In genomic region chr5:119311688-119312087, GRCh38 we compare ENCODE assay signal across 23 cellular contexts. TPM values are rescaled to one million over a fixed set of nuclear protein-coding genes. Genes with fewer than 3 reads are reported as not detected.
DNase-seq lines count a peak whose midpoint lies in the region; ATAC-seq and TF ChIP-seq lines count a peak whose summit lies in the region.
"Had no signal": no experiment of that assay in that cellular context is flagged by ENCODE, and none has a peak within 500 bp of the region (broad histone marks: within the 10 kb centered on the region; RNA-seq: fewer than 3 reads in every experiment).

No MANE protein-coding gene starts in this region.

- no peak overlapping the region for H3K4me2 ChIP-seq in DND-41 (ENCODE audit: insufficient read depth, low read length)

- H3K36me3 ChIP-seq in DND-41 (ENCODE audit: insufficient read depth, low read length) (peaks cover 27% of the 10 kb centered on the region), gastrocnemius medialis (no peaks in the 10 kb centered on the region), aorta (ENCODE audit: control insufficient read depth in 1 of 2, insufficient read depth in 2 of 2, low read length in 1 of 2) (no peaks in the 10 kb centered on the region)
- H3K36me3 ChIP-seq: esophagus muscularis mucosa, HAP-1 had no signal

- H3K9me3 Mint-ChIP-seq in T-helper 1 cell treated with Interleukin-12 subunit alpha and Interleukin-12 subunit beta and Interleukin-4 antibody, amounts not matched to agents 30 μg/mL and 1 μg/mL, for 36 hours, result no peaks in the 10 kb centered on the region
- peaks cover 3% of the 10 kb centered on the region for H3K9me3 Mint-ChIP-seq in activated CD8-positive, alpha-beta T cell treated with anti-CD3 and anti-CD28 coated beads for 36 hours
- no peaks in the 10 kb centered on the region for H3K9me3 Mint-ChIP-seq in memory B cell
- H3K9me3 Mint-ChIP-seq: mesothelial cell of epicardium had no signal

- H4K20me1 ChIP-seq in DND-41 (ENCODE audit: insufficient read depth, low read length), result no peaks in the 10 kb centered on the region

- no peaks in the 10 kb centered on the region for H3K9me3 ChIP-seq in DND-41 (ENCODE audit: insufficient read depth, low read length, severe bottlenecking)
- H3K9me3 ChIP-seq in gastrocnemius medialis, result no peaks in the 10 kb centered on the region
- no peaks in the 10 kb centered on the region for H3K9me3 ChIP-seq in aorta (ENCODE audit: control insufficient read depth, low read length)
- H3K9me3 ChIP-seq: esophagus muscularis mucosa, HAP-1 had no signal

- H3K9ac ChIP-seq in DND-41 (ENCODE audit: low read depth, low read length), result 0 out of 2 replicates have a peak overlapping the region, but pooled peaks have one; percentile 17

- in situ Hi-C loops in gastrocnemius medialis (cut with MboI; ENCODE audit: low sequenced_read_pairs in 4 of 4), result no loop called here

- H2AFZ ChIP-seq in DND-41 (ENCODE audit: low read depth, low read length), result no peak overlapping the region

- H3K4me1 Mint-ChIP-seq in T-helper 1 cell treated with Interleukin-12 subunit alpha and Interleukin-12 subunit beta and Interleukin-4 antibody, amounts not matched to agents 30 μg/mL and 1 μg/mL, for 36 hours (ENCODE audit: low read depth), result peaks cover 81% of the 10 kb centered on the region
- H3K4me1 Mint-ChIP-seq in activated CD8-positive, alpha-beta T cell treated with anti-CD3 and anti-CD28 coated beads for 36 hours (ENCODE audit: low read depth), result peaks cover 96% of the 10 kb centered on the region
- peaks cover 48% of the 10 kb centered on the region for H3K4me1 Mint-ChIP-seq in memory B cell

- intact Hi-C loops in activated CD8-positive, alpha-beta T cell treated with anti-CD3 and anti-CD28 coated beads for 36 hours (cut with micrococcal nuclease), result no loop called here
- intact Hi-C loops in gastrocnemius medialis (cut with DNase I; ENCODE audit: low total_unique reads), result no loop called here
- intact Hi-C loops in aorta (cut with DNase I), result no loop called here

- TF ChIP-seq CTCF in DND-41 (IDR thresholded peaks at IDR 0.05; ENCODE audit: borderline replicate concordance, extremely low read depth, low read length, poor library complexity, severe bottlenecking), result no peak
- TF ChIP-seq CTCF in activated CD8-positive, alpha-beta T cell treated with anti-CD3 and anti-CD28 coated beads for 36 hours (IDR thresholded peaks at IDR 0.05), result no peak
- no peak for TF ChIP-seq CTCF in gastrocnemius medialis (IDR thresholded peaks at IDR 0.05 in 4 of 5, conservative IDR thresholded peaks at IDR 0.05 in 1 of 5)

- H3K27ac Mint-ChIP-seq in T-helper 1 cell treated with Interleukin-12 subunit alpha and Interleukin-12 subunit beta and Interleukin-4 antibody, amounts not matched to agents 30 μg/mL and 1 μg/mL, for 36 hours, result peak overlapping the region; percentile 47
- peak overlapping the region; percentile 81 for H3K27ac Mint-ChIP-seq in activated CD8-positive, alpha-beta T cell treated with anti-CD3 and anti-CD28 coated beads for 36 hours
- peak overlapping the region; percentile 89 for H3K27ac Mint-ChIP-seq in memory B cell
- H3K27ac Mint-ChIP-seq: mesothelial cell of epicardium had no signal

- no peak overlapping the region for H3K4me3 ChIP-seq in DND-41 (ENCODE audit: low read depth in 1 of 2, low read length in 2 of 2)
- no peak overlapping the region for H3K4me3 ChIP-seq in gastrocnemius medialis
- H3K4me3 ChIP-seq in aorta (ENCODE audit: low read length in 2 of 2), result no peak overlapping the region
- H3K4me3 ChIP-seq: esophagus muscularis mucosa, HAP-1, SK-N-MC had no signal

- no peak for DNase-seq in T-helper 1 cell
- DNase-seq in DND-41, result no peak
- no peak for DNase-seq in activated CD8-positive, alpha-beta T cell treated with anti-CD3 and anti-CD28 coated beads for 36 hours
- DNase-seq in memory B cell (ENCODE audit: low spot score in 2 of 2), result no peak
- no peak for DNase-seq in gastrocnemius medialis
- DNase-seq in aorta, result no peak
- DNase-seq: activated T-cell treated with anti-CD3 and anti-CD28 coated beads, Interleukin-2, amount 50 U/mL, for 1 hour; anterior cingulate cortex; cerebellar nuclear complex; GF-D8; KBM-7; NCI-H2029 treated with DMSO at 0.1 percent for 48 hours; NCI-H510A; small intestine; stimulated activated CD4-positive, alpha-beta T cell treated with anti-CD3 and anti-CD28 coated beads, Interleukin-2, amount 100 ng/mL, for 48 hours; substantia nigra had no signal

- WGBS in aorta, 2 donors, result 93 to 95% methylated on average over 2 of the region's 2 CpGs

- ATAC-seq in DND-41 (ENCODE audit: insufficient read depth, low read depth) (no peak), memory B cell (ENCODE audit: low read depth) (no peak), gastrocnemius medialis (no peak), aorta (ENCODE audit: low FRiP score) (no peak), HG03460 (IDR thresholded peaks at IDR 0.05; ENCODE audit: unreplicated experiment) (no peak)
- ATAC-seq in activated CD8-positive, alpha-beta T cell treated with anti-CD3 and anti-CD28 coated beads for 36 hours, result no peak

- H3K4me1 ChIP-seq in DND-41 (ENCODE audit: insufficient read depth, low read length), result peaks cover 99% of the 10 kb centered on the region
- H3K4me1 ChIP-seq in gastrocnemius medialis, result no peaks in the 10 kb centered on the region
- peaks cover 0 to 3% of the 10 kb centered on the region in 2 donors for H3K4me1 ChIP-seq in aorta (ENCODE audit: control insufficient read depth in 1 of 2, insufficient read depth in 2 of 2, low read length in 2 of 2)
- H3K4me1 ChIP-seq: HAP-1 had no signal

- POLR2A ChIA-PET in activated CD8-positive, alpha-beta T cell treated with anti-CD3 and anti-CD28 coated beads for 36 hours (lab: Charles Lee), result interaction anchor here (0.8 to 2.6 kb wide), 7 partner anchors 11 to 89 kb away, joined by 3 to 13 read pairs (median 4); no protein-coding TSS in a partner anchor

- H3K27me3 ChIP-seq in DND-41 (ENCODE audit: insufficient read depth, low read length, poor library complexity) (no peaks in the 10 kb centered on the region), gastrocnemius medialis (no peaks in the 10 kb centered on the region), aorta (ENCODE audit: control insufficient read depth in 1 of 2, insufficient read depth in 2 of 2, low read length in 1 of 2) (no peaks in the 10 kb centered on the region)
- H3K27me3 ChIP-seq: esophagus muscularis mucosa had no signal

- TF ChIP-seq POLR2A in gastrocnemius medialis (IDR thresholded peaks at IDR 0.05), result no peak

- H3K36me3 Mint-ChIP-seq in T-helper 1 cell treated with Interleukin-12 subunit alpha and Interleukin-12 subunit beta and Interleukin-4 antibody, amounts not matched to agents 30 μg/mL and 1 μg/mL, for 36 hours (ENCODE audit: low read depth), result peaks cover 33% of the 10 kb centered on the region
- peaks cover 45% of the 10 kb centered on the region for H3K36me3 Mint-ChIP-seq in activated CD8-positive, alpha-beta T cell treated with anti-CD3 and anti-CD28 coated beads for 36 hours (ENCODE audit: low read depth)
- peaks cover 11% of the 10 kb centered on the region for H3K36me3 Mint-ChIP-seq in memory B cell

- H3K27ac ChIP-seq in DND-41 (ENCODE audit: low read length) (peak overlapping the region; percentile 81), gastrocnemius medialis (no peak overlapping the region), aorta (ENCODE audit: low read depth in 1 of 2, low read length in 2 of 2) (no peak overlapping the region)
- H3K27ac ChIP-seq: 22Rv1, esophagus muscularis mucosa, SK-N-MC had no signal

- peak overlapping the region; percentile 9 for H3K4me3 Mint-ChIP-seq in T-helper 1 cell treated with Interleukin-12 subunit alpha and Interleukin-12 subunit beta and Interleukin-4 antibody, amounts not matched to agents 30 μg/mL and 1 μg/mL, for 36 hours
- H3K4me3 Mint-ChIP-seq in activated CD8-positive, alpha-beta T cell treated with anti-CD3 and anti-CD28 coated beads for 36 hours, result no peak overlapping the region
- H3K4me3 Mint-ChIP-seq in memory B cell, result peak overlapping the region; percentile 27
- H3K4me3 Mint-ChIP-seq: mesothelial cell of epicardium had no signal

- no peaks in the 10 kb centered on the region for H3K27me3 Mint-ChIP-seq in T-helper 1 cell treated with Interleukin-12 subunit alpha and Interleukin-12 subunit beta and Interleukin-4 antibody, amounts not matched to agents 30 μg/mL and 1 μg/mL, for 36 hours (ENCODE audit: low read depth)
- no peaks in the 10 kb centered on the region for H3K27me3 Mint-ChIP-seq in activated CD8-positive, alpha-beta T cell treated with anti-CD3 and anti-CD28 coated beads for 36 hours
- H3K27me3 Mint-ChIP-seq in memory B cell, result no peaks in the 10 kb centered on the region

- peaks cover 85% of the 10 kb centered on the region for H3K79me2 ChIP-seq in DND-41 (ENCODE audit: insufficient read depth, low read length)

- CTCF ChIA-PET in activated CD8-positive, alpha-beta T cell treated with anti-CD3 and anti-CD28 coated beads for 36 hours (lab: Charles Lee), result interaction anchor here (0.6 to 7.1 kb wide), 9 partner anchors 10 to 324 kb away, joined by 3 to 92 read pairs (median 4); partner anchors contain the start of genes DTWD2 and TNFAIP8

RNA-seq across cellular contexts. Expression of gene TNFAIP8, which starts 44.1 kb away (rescaled TPM):
- total RNA-seq in activated CD8-positive, alpha-beta T cell treated with anti-CD3 and anti-CD28 coated beads for 36 hours, result 100 to 1,000 TPM; 135 to 141 TPM
- 1 to 10 TPM in 3 of 4 donors, under 1 TPM in 1; 0.20 to 5.8 (median 2.0) TPM for total RNA-seq in gastrocnemius medialis
- total RNA-seq in aorta, result 10 to 100 TPM; 17.8 to 26.9 TPM
- polyA plus RNA-seq in aorta, result 10 to 100 TPM; 13.7 to 32.2 TPM

Comparison
In these comparisons a context has a peak if more than half of its experiments do, and no peak if none do; other contexts are left out.
1. RNA of gene TNFAIP8, which starts 44.1 kb away (total RNA-seq): 135 to 141 TPM in activated CD8-positive, alpha-beta T cell treated with anti-CD3 and anti-CD28 coated beads for 36 hours; 17.8 to 26.9 TPM in aorta and 0.20 to 5.8 TPM in gastrocnemius medialis; every median in the first group is over 4 times any median in the second.
2. Peak in every context shown above with its lines, with median percentiles within 50 percentile points of each other: H3K27ac Mint-ChIP-seq.